15 cellular contexts compared by ENCODE assay signal in the genomic region with DNA sequence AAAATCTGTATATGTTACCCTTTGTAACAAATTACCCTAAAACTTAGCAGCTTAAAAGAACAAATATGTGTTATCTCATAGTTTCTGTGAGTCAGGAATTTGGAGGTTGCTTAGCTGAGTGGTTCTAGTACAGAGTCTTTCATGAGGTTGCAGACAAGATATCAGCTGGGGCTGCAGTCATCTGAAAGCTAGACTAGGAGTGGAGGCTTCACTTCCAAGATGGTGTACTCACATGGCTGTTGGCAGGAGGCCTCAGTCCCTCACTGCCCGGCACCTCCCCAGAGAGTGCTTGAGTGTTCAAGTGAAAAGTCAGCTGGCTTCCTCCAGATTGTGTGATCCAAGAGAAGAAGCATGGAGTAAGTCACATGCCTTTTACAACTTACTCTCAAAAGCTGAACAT. TPM values are rescaled to one million over a fixed set of nuclear protein-coding genes. Genes with fewer than 3 reads are reported as not detected.
DNase-seq lines count a peak whose midpoint lies in the region; ATAC-seq, FAIRE-seq and TF ChIP-seq lines count a peak whose summit lies in the region.
"Had no signal": no experiment of that assay in that cellular context is flagged by ENCODE, and none has a peak within 500 bp of the region (broad histone marks: within the 10 kb centered on the region; RNA-seq: fewer than 3 reads in every experiment).

No MANE protein-coding gene starts in this region.

- peaks cover 49% of the 10 kb centered on the region for H3K4me1 ChIP-seq in HepG2 (ENCODE audit: insufficient read depth, low read length)
- H3K4me1 ChIP-seq in right lobe of liver, result no peaks in the 10 kb centered on the region
- H3K4me1 ChIP-seq in esophagus (ENCODE audit: control insufficient read depth in 2 of 2, insufficient read depth in 2 of 2, low read length in 1 of 2), result peaks cover 0 to 3% of the 10 kb centered on the region in 2 donors
- H3K4me1 ChIP-seq in lower lobe of right lung, result peaks cover 4% of the 10 kb centered on the region
- peaks cover 22% of the 10 kb centered on the region for H3K4me1 ChIP-seq in vagina
- peaks cover 0 to 12% (median 5%) of the 10 kb centered on the region in 6 donors for H3K4me1 ChIP-seq in spleen

- ATAC-seq in HepG2, result peak; percentile 51
- no peak for ATAC-seq in right lobe of liver
- peak; percentile 43 to 64 for ATAC-seq in lower lobe of right lung
- no peak for ATAC-seq in naive thymus-derived CD8-positive, alpha-beta T cell

- DNase-seq in HepG2 (ENCODE audit: low spot score), result no peak
- no peak for DNase-seq in right lobe of liver
- no peak for DNase-seq in lower lobe of right lung
- no peak for DNase-seq in vagina (ENCODE audit: extremely low spot score in 2 of 2)
- DNase-seq in COLO829 (ENCODE audit: low spot score), result no peak
- no peak for DNase-seq in naive thymus-derived CD8-positive, alpha-beta T cell
- DNase-seq in spleen, result no peak
- DNase-seq: activated B cell treated with CpG ODN at 0.5 μM for 24 hours, KG1, NCI-H2107 had no signal

- H3K27me3 ChIP-seq in HepG2 (ENCODE audit: control insufficient read depth in 1 of 2, insufficient read depth in 2 of 2, low read length in 2 of 2) (no peaks in the 10 kb centered on the region), right lobe of liver (no peaks in the 10 kb centered on the region), esophagus (ENCODE audit: control insufficient read depth in 1 of 2, insufficient read depth in 2 of 2, low read length in 2 of 2) (no peaks in the 10 kb centered on the region), lower lobe of right lung (ENCODE audit: low read depth) (no peaks in the 10 kb centered on the region), vagina (no peaks in the 10 kb centered on the region), spleen (replicated peaks in 1 of 7) (no peaks in the 10 kb centered on the region)

- H3K9me3 ChIP-seq in HepG2 (ENCODE audit: low read length) (no peaks in the 10 kb centered on the region), right lobe of liver (no peaks in the 10 kb centered on the region), esophagus (ENCODE audit: control insufficient read depth in 2 of 2, insufficient read depth in 1 of 2, low read depth in 1 of 2, low read length in 1 of 2) (no peaks in the 10 kb centered on the region), lower lobe of right lung (no peaks in the 10 kb centered on the region), vagina (no peaks in the 10 kb centered on the region), spleen (no peaks in the 10 kb centered on the region)

- TF ChIP-seq POLR2A in HepG2 (IDR thresholded peaks at IDR 0.05; ENCODE audit: insufficient read depth in 1 of 2, low read depth in 2 of 2, low read length in 2 of 2) (no peak), right lobe of liver (IDR thresholded peaks at IDR 0.05) (no peak), vagina (IDR thresholded peaks at IDR 0.05) (no peak), spleen (IDR thresholded peaks at IDR 0.05) (no peak)

- H3K79me2 ChIP-seq in HepG2 (ENCODE audit: insufficient read depth, low read length), result no peaks in the 10 kb centered on the region

- no TSS peak for BruUV-seq in HepG2 (replicated peaks; lab: Mats Ljungman, UMichigan)

- POLR2A ChIA-PET in HepG2 (lab: Yijun Ruan, JAX), result no interaction called here
- POLR2A ChIA-PET in naive thymus-derived CD8-positive, alpha-beta T cell (lab: Charles Lee), result no interaction called here

- TF ChIP-seq EP300 in HepG2 (IDR thresholded peaks at IDR 0.05; ENCODE audit: low read depth in 2 of 2, low read length in 2 of 2), result no peak
- TF ChIP-seq EP300 in HepG2 (CRISPR knock-in tag; IDR thresholded peaks at IDR 0.05; ENCODE audit: borderline replicate concordance), result no peak

- H3K27me3 Mint-ChIP-seq in naive thymus-derived CD8-positive, alpha-beta T cell, result no peaks in the 10 kb centered on the region
- H3K27me3 Mint-ChIP-seq: activated B cell treated with CpG ODN at 0.5 μM for 24 hours; stimulated activated naive CD8-positive, alpha-beta T cell treated with anti-CD3 and anti-CD28 coated beads, Interleukin-15, Interleukin-2, amounts not matched to agents 100 ng/mL and 50 ng/mL, for 24 hours had no signal

- CTCF ChIA-PET in HepG2 (lab: Yijun Ruan, JAX; ENCODE audit: low intra/inter-chr PET ratio, low total read pairs), result no interaction called here

- no peak overlapping the region for H2AFZ ChIP-seq in HepG2 (ENCODE audit: low read length)

- no peak overlapping the region for H3K4me2 ChIP-seq in HepG2 (ENCODE audit: low read depth, low read length)

- FAIRE-seq in HepG2 (lab: Jason Lieb, UNC), result no peak

- H3K36me3 ChIP-seq in HepG2 (replicated peaks in 1 of 2; ENCODE audit: control insufficient read depth in 1 of 2, insufficient read depth in 2 of 2, low read length in 2 of 2) (no peaks in the 10 kb centered on the region), right lobe of liver (no peaks in the 10 kb centered on the region), esophagus (ENCODE audit: control insufficient read depth in 2 of 2, insufficient read depth in 2 of 2, low read length in 1 of 2) (no peaks in the 10 kb centered on the region), lower lobe of right lung (no peaks in the 10 kb centered on the region), vagina (no peaks in the 10 kb centered on the region), spleen (peaks cover 0 to 7% (median 0%) of the 10 kb centered on the region in 6 donors)

- TF ChIP-seq CTCF in HepG2 (CRISPR knock-in tag; IDR thresholded peaks at IDR 0.05), result no peak
- no peak for TF ChIP-seq CTCF in right lobe of liver (IDR thresholded peaks at IDR 0.05)
- no peak for TF ChIP-seq CTCF in lower lobe of right lung (IDR thresholded peaks at IDR 0.05)
- no peak for TF ChIP-seq CTCF in vagina (IDR thresholded peaks at IDR 0.05)
- TF ChIP-seq CTCF in spleen (IDR thresholded peaks at IDR 0.05 in 8 of 11, conservative IDR thresholded peaks at IDR 0.05 in 3 of 11), result no peak

- no peaks in the 10 kb centered on the region for H3K9me3 Mint-ChIP-seq in naive thymus-derived CD8-positive, alpha-beta T cell
- H3K9me3 Mint-ChIP-seq: activated B cell treated with CpG ODN at 0.5 μM for 24 hours; activated T-helper 2 cell treated with anti-CD3 and anti-CD28 coated beads, Interferon-gamma antibody, Interleukin-2, Interleukin-4, amounts not matched to agents 10 μg/mL and 5 μg/mL and 100 μg/mL, durations not matched to agents 14 hours and 24 hours and 36 hours; nephron; stimulated activated naive CD8-positive, alpha-beta T cell treated with anti-CD3 and anti-CD28 coated beads, Interleukin-15, Interleukin-2, amounts not matched to agents 100 ng/mL and 50 ng/mL, for 24 hours had no signal

- peak overlapping the region in 1 of 10 donors; percentile 35 for H3K27ac Mint-ChIP-seq in naive thymus-derived CD8-positive, alpha-beta T cell
- H3K27ac Mint-ChIP-seq: activated B cell treated with CpG ODN at 0.5 μM for 24 hours; activated T-helper 2 cell treated with anti-CD3 and anti-CD28 coated beads, Interferon-gamma antibody, Interleukin-2, Interleukin-4, amounts not matched to agents 10 μg/mL and 5 μg/mL and 100 μg/mL, durations not matched to agents 14 hours and 24 hours and 36 hours; nephron; stimulated activated naive CD8-positive, alpha-beta T cell treated with anti-CD3 and anti-CD28 coated beads, Interleukin-15, Interleukin-2, amounts not matched to agents 100 ng/mL and 50 ng/mL, for 24 hours had no signal

- H3K27ac ChIP-seq in HepG2 (ENCODE audit: extremely low read length, insufficient read depth, low read length) (no peak overlapping the region), right lobe of liver (no peak overlapping the region), esophagus (ENCODE audit: low read depth in 2 of 2, low read length in 1 of 2) (peak overlapping the region; percentile 35 to 56), lower lobe of right lung (no peak overlapping the region), vagina (peak overlapping the region; percentile 30), spleen (peak overlapping the region in 1 of 8 donors; percentile 13)

- peaks cover 0 to 9% (median 0%) of the 10 kb centered on the region in 4 donors for H3K4me1 Mint-ChIP-seq in naive thymus-derived CD8-positive, alpha-beta T cell
- H3K4me1 Mint-ChIP-seq: nephron had no signal

- TF ChIP-seq RAD21 in HepG2 (CRISPR knock-in tag; IDR thresholded peaks at IDR 0.05), result no peak

- peaks cover 0 to 12% (median 7%) of the 10 kb centered on the region in 3 donors for H3K36me3 Mint-ChIP-seq in naive thymus-derived CD8-positive, alpha-beta T cell

- in situ Hi-C loops in HepG2 (cut with HindIII; ENCODE audit: extremely low pct_ligation_motif_present, low pct_unique_long_range_greater_than_20kb), result no loop called here

- no peaks in the 10 kb centered on the region for H4K20me1 ChIP-seq in HepG2 (ENCODE audit: insufficient read depth, low read length)

- no peak overlapping the region for H3K4me3 ChIP-seq in HepG2 (replicated peaks in 1 of 3; ENCODE audit: insufficient read depth in 1 of 3, low read depth in 2 of 3, low read length in 3 of 3)
- H3K4me3 ChIP-seq in right lobe of liver, result no peak overlapping the region
- H3K4me3 ChIP-seq in esophagus (ENCODE audit: low read depth in 1 of 2, low read length in 2 of 2), result no peak overlapping the region
- no peak overlapping the region for H3K4me3 ChIP-seq in lower lobe of right lung
- no peak overlapping the region for H3K4me3 ChIP-seq in vagina
- H3K4me3 ChIP-seq in spleen, result no peak overlapping the region
- H3K4me3 ChIP-seq: coronary artery had no signal

- 25% methylated on average over 1 of the region's 1 CpG for WGBS in HepG2 (ENCODE audit: low lambda C conversion rate)
- no CpG with 5 or more reads among the region's 1 CpG for WGBS in right lobe of liver (ENCODE audit: insufficient coverage, low coverage, low lambda C conversion rate, missing lambda C conversion rate)
- WGBS in esophagus, 2 donors, result 50 to 73% methylated on average over 1 of the region's 1 CpG
- WGBS in spleen, 5 donors, result 67 to 93% (median 84%) methylated on average over 1 of the region's 1 CpG

- H3K4me3 Mint-ChIP-seq in naive thymus-derived CD8-positive, alpha-beta T cell, result no peak overlapping the region
- H3K4me3 Mint-ChIP-seq: activated B cell treated with CpG ODN at 0.5 μM for 24 hours; nephron; stimulated activated naive CD8-positive, alpha-beta T cell treated with anti-CD3 and anti-CD28 coated beads, Interleukin-15, Interleukin-2, amounts not matched to agents 100 ng/mL and 50 ng/mL, for 24 hours had no signal

- intact Hi-C loops in HepG2 (cut with micrococcal nuclease; ENCODE audit: unreplicated experiment), result no loop called here
- intact Hi-C loops in right lobe of liver (cut with DNase I), result no loop called here
- intact Hi-C loops in lower lobe of right lung (cut with DNase I), result no loop called here
- intact Hi-C loops in vagina (cut with DNase I), result no loop called here
- intact Hi-C loops in spleen (cut with DNase I; ENCODE audit: low total_unique reads), result no loop called here

- H3K9ac ChIP-seq in HepG2 (ENCODE audit: insufficient read depth, low read depth, low read length), result no peak overlapping the region

RNA-seq across cellular contexts. Expression of a gene that starts 16.9 kb away (rescaled TPM):
- total RNA-seq in HepG2 (2016; rRNA removed; fragmentation: Illumina TruSeq; extraction: Trizol) (78.3 and 100 TPM in 2 replicates), right lobe of liver (10 to 100 TPM; 13.2 to 23.8 (median 16.8) TPM), lower lobe of right lung (28.8 TPM), vagina (21.6 TPM), spleen (10 to 100 TPM; 13.8 to 26.9 (median 18.1) TPM)
- 39.7 and 45.3 TPM in 2 replicates for total RNA-seq in HepG2 (2016; cell fraction: cytosol; rRNA removed; fragmentation: Illumina TruSeq; extraction: Trizol; ENCODE audit: low read depth)
- total RNA-seq in HepG2 (2016; cell fraction: insoluble cytoplasmic fraction; rRNA removed; fragmentation: Illumina TruSeq; extraction: Trizol), result 82.1 and 105 TPM in 2 replicates
- 67.8 and 73.9 TPM in 2 replicates for total RNA-seq in HepG2 (2016; cell fraction: membrane; rRNA removed; fragmentation: Illumina TruSeq; extraction: Trizol)
- 32.3 and 39.6 TPM in 2 replicates for total RNA-seq in HepG2 (2016; cell fraction: nucleus; rRNA removed; fragmentation: Illumina TruSeq; extraction: Trizol)
- polyA plus RNA-seq in HepG2 (2011; rRNA removed) (14.0 and 19.5 TPM in 2 replicates), esophagus (10 to 100 TPM; 88.5 to 96.2 TPM), spleen (10 to 100 TPM; 37.6 to 53.0 (median 50.7) TPM)
- polyA plus RNA-seq in HepG2 (2011; cell fraction: cytosol; rRNA removed), result 11.4 and 15.5 TPM in 2 replicates
- polyA plus RNA-seq in HepG2 (2011; cell fraction: nucleus; rRNA removed), result 4.5 and 4.6 TPM in 2 replicates
- 24.6 and 36.2 TPM in 2 replicates for polyA plus RNA-seq in HepG2 (2012)
- 46.7 and 63.3 TPM in 2 replicates for polyA plus RNA-seq in HepG2 (2016; cell fraction: cytosol; fragmentation: Illumina TruSeq; extraction: Trizol; ENCODE audit: low read depth)
- polyA plus RNA-seq in HepG2 (2016; cell fraction: insoluble cytoplasmic fraction; fragmentation: Illumina TruSeq; extraction: Trizol; ENCODE audit: low read depth), result 121 TPM in 2 replicates
- polyA plus RNA-seq in HepG2 (2016; cell fraction: membrane; fragmentation: Illumina TruSeq; extraction: Trizol; ENCODE audit: low read depth), result 69.8 and 73.0 TPM in 2 replicates
- 58.4 and 59.1 TPM in 2 replicates for polyA plus RNA-seq in HepG2 (2016; cell fraction: nucleus; fragmentation: Illumina TruSeq; extraction: Trizol; ENCODE audit: insufficient read depth, low read depth)
- 8.0 and 33.3 TPM in 2 replicates for polyA minus RNA-seq in HepG2 (2011; rRNA and poly(A)+ RNA removed; ENCODE audit: low replicate concordance)
- 5.6 and 6.7 TPM in 2 replicates for polyA minus RNA-seq in HepG2 (2011; cell fraction: cytosol; rRNA and poly(A)+ RNA removed)
- 5.8 and 6.7 TPM in 2 replicates for polyA minus RNA-seq in HepG2 (2011; cell fraction: nucleus; rRNA and poly(A)+ RNA removed)
- total RNA-seq in naive thymus-derived CD8-positive, alpha-beta T cell, result 10 to 100 TPM; 13.8 to 15.7 TPM
- polyA plus RNA-seq in naive thymus-derived CD8-positive, alpha-beta T cell, result 10 to 100 TPM; 26.0 to 28.2 (median 27.0) TPM

RNA-seq across cellular contexts. Expression of a gene that starts 42.9 kb away (rescaled TPM):
- total RNA-seq in HepG2 (2016; rRNA removed; fragmentation: Illumina TruSeq; extraction: Trizol), result 2.9 TPM in 2 replicates
- 1.6 and 1.8 TPM in 2 replicates for total RNA-seq in HepG2 (2016; cell fraction: cytosol; rRNA removed; fragmentation: Illumina TruSeq; extraction: Trizol; ENCODE audit: low read depth)
- 2.4 and 2.6 TPM in 2 replicates for total RNA-seq in HepG2 (2016; cell fraction: insoluble cytoplasmic fraction; rRNA removed; fragmentation: Illumina TruSeq; extraction: Trizol)
- 1.7 and 3.3 TPM in 2 replicates for total RNA-seq in HepG2 (2016; cell fraction: membrane; rRNA removed; fragmentation: Illumina TruSeq; extraction: Trizol)
- total RNA-seq in HepG2 (2016; cell fraction: nucleus; rRNA removed; fragmentation: Illumina TruSeq; extraction: Trizol), result 4.8 and 4.9 TPM in 2 replicates
- polyA plus RNA-seq in HepG2 (2011; rRNA removed), result 1.7 and 1.9 TPM in 2 replicates
- polyA plus RNA-seq in HepG2 (2011; cell fraction: cytosol; rRNA removed), result 1.1 and 1.4 TPM in 2 replicates
- 4.1 and 4.3 TPM in 2 replicates for polyA plus RNA-seq in HepG2 (2011; cell fraction: nucleus; rRNA removed)
- 0.91 and 1.1 TPM in 2 replicates for polyA plus RNA-seq in HepG2 (2012)
- 0.54 and 0.55 TPM in 2 replicates for polyA plus RNA-seq in HepG2 (2016; cell fraction: cytosol; fragmentation: Illumina TruSeq; extraction: Trizol; ENCODE audit: low read depth)
- polyA plus RNA-seq in HepG2 (2016; cell fraction: insoluble cytoplasmic fraction; fragmentation: Illumina TruSeq; extraction: Trizol; ENCODE audit: low read depth), result 2.1 and 3.1 TPM in 2 replicates
- 1.2 TPM in 2 replicates for polyA plus RNA-seq in HepG2 (2016; cell fraction: membrane; fragmentation: Illumina TruSeq; extraction: Trizol; ENCODE audit: low read depth)
- 6.7 and 7.0 TPM in 2 replicates for polyA plus RNA-seq in HepG2 (2016; cell fraction: nucleus; fragmentation: Illumina TruSeq; extraction: Trizol; ENCODE audit: insufficient read depth, low read depth)
- polyA minus RNA-seq in HepG2 (2011; rRNA and poly(A)+ RNA removed; ENCODE audit: low replicate concordance), result 4.2 and 9.5 TPM in 2 replicates
- polyA minus RNA-seq in HepG2 (2011; cell fraction: cytosol; rRNA and poly(A)+ RNA removed), result 0.97 and 1.1 TPM in 2 replicates
- 4.5 and 5.7 TPM in 2 replicates for polyA minus RNA-seq in HepG2 (2011; cell fraction: nucleus; rRNA and poly(A)+ RNA removed)
- total RNA-seq in right lobe of liver, result 1 to 10 TPM; 1.7 to 5.3 (median 2.7) TPM
- polyA plus RNA-seq in esophagus, result 1 to 10 TPM; 5.0 to 6.1 TPM
- total RNA-seq in lower lobe of right lung, result 42.9 TPM
- 14.5 TPM for total RNA-seq in vagina
- 10 to 100 TPM; 16.9 to 18.9 TPM for total RNA-seq in naive thymus-derived CD8-positive, alpha-beta T cell
- polyA plus RNA-seq in naive thymus-derived CD8-positive, alpha-beta T cell, result 1 to 10 TPM; 5.7 to 9.3 (median 6.4) TPM
- total RNA-seq in spleen, result 10 to 100 TPM; 27.8 to 40.8 (median 37.7) TPM
- 10 to 100 TPM; 11.0 to 27.9 (median 21.9) TPM for polyA plus RNA-seq in spleen

Comparison
In these comparisons a context has a peak if more than half of its experiments do, and no peak if none do; other contexts are left out.
1. ATAC-seq: peak in HepG2 (single experiment) and lower lobe of right lung (2 of 2); none in right lobe of liver (0 of 4) and naive thymus-derived CD8-positive, alpha-beta T cell (0 of 2).
2. H3K27ac ChIP-seq: peak in esophagus (2 of 2) and vagina (single experiment); none in HepG2 (single experiment), right lobe of liver (0 of 3) and lower lobe of right lung (single experiment).